ENCODE assay signal across 8 cellular contexts in genomic region chr9:37422289-37423104, GRCh38. TPM values are rescaled to one million over a fixed set of nuclear protein-coding genes. Genes with fewer than 3 reads are reported as not detected.
DNase-seq lines count a peak whose midpoint lies in the region; ATAC-seq and TF ChIP-seq lines count a peak whose summit lies in the region.

GRHPR (plus strand) TSS chr9:37422696; CDS start chr9:37422751, 55 bp downstream.

- H3K79me2 ChIP-seq in PC-9 (ENCODE audit: low read depth): peaks cover 16% of the 10 kb centered on the region

- intact Hi-C loops in PC-9 (cut with micrococcal nuclease; ENCODE audit: unreplicated experiment): loop anchor here (2.0 kb wide), 1 partner anchor 42 kb away; the partner anchor contains the start of gene ZBTB5

- H3K4me1 ChIP-seq in HUES64 (ENCODE audit: insufficient read depth, low read length) (peaks cover 17% of the 10 kb centered on the region), PC-9 (replicated peaks; ENCODE audit: insufficient read depth) (peaks cover 21% of the 10 kb centered on the region; the same call in 1 of the 2 replicates), esophagus (ENCODE audit: control insufficient read depth in 2 of 2, insufficient read depth in 2 of 2, low read length in 1 of 2) (peaks cover 17 to 24% of the 10 kb centered on the region in 2 donors), muscle layer of duodenum (ENCODE audit: control insufficient read depth in 1 of 2, insufficient read depth in 2 of 2, low read length in 2 of 2) (peaks cover 8 to 27% of the 10 kb centered on the region in 2 donors)

- TSS peak; percentile 65 for BruUV-seq in PC-9 (replicated peaks; lab: Mats Ljungman, UMichigan)

- DNase-seq in DMS 273 treated with DMSO at 0.1 percent for 48 hours (lab: John Stamatoyannopoulos, UW): peak; percentile 39
- peak; percentile 48 to 76 for DNase-seq in PC-9
- peak; percentile 91 for DNase-seq in activated T-cell treated with anti-CD3 and anti-CD28 coated beads, Interleukin-2, amount 50 U/mL, for 1 hour
- DNase-seq in stimulated activated CD8-positive, alpha-beta memory T cell treated with anti-CD3 and anti-CD28 coated beads, Interleukin-7, amount 100 ng/mL, for 48 hours (ENCODE audit: extremely low read depth in 1 of 2, low read depth in 1 of 2): peak; percentile 82 to 85

- POLR2A ChIA-PET in PC-9 (lab: Charles Lee; ENCODE audit: unreplicated experiment): interaction anchor here (0.5 kb wide), 1 partner anchor 40 kb away, joined by 7 read pairs; no protein-coding TSS in a partner anchor

- no peaks in the 10 kb centered on the region for H3F3A ChIP-seq in PC-9 (ENCODE audit: insufficient read depth, low read depth)

- peak within 1 kb of the TSS; percentile 70 for H3K27ac ChIP-seq in HUES64 (ENCODE audit: low read depth, low read length)
- H3K27ac ChIP-seq in PC-9: peak within 1 kb of the TSS; percentile 50
- H3K27ac ChIP-seq in esophagus (ENCODE audit: low read depth in 2 of 2, low read length in 1 of 2): peak within 1 kb of the TSS; percentile 82 to 91
- H3K27ac ChIP-seq in muscle layer of duodenum (ENCODE audit: low read length): peak within 1 kb of the TSS; percentile 79

- peak; percentile 93 for ATAC-seq in GM21515 (IDR thresholded peaks at IDR 0.05; ENCODE audit: unreplicated experiment)

- CTCF ChIA-PET in PC-9 (lab: Charles Lee): interaction anchor here (0.7 kb wide), 1 partner anchor 756 kb away, joined by 11 read pairs; no protein-coding TSS in a partner anchor

- no peaks in the 10 kb centered on the region for H3K27me3 ChIP-seq in HUES64 (ENCODE audit: insufficient read depth, low read length)
- no peaks in the 10 kb centered on the region for H3K27me3 ChIP-seq in PC-9 (ENCODE audit: insufficient read depth, low read depth)
- no peaks in the 10 kb centered on the region for H3K27me3 ChIP-seq in esophagus (ENCODE audit: control insufficient read depth in 1 of 2, insufficient read depth in 2 of 2, low read length in 2 of 2)
- H3K27me3 ChIP-seq in muscle layer of duodenum (ENCODE audit: low read depth, low read length): no peaks in the 10 kb centered on the region

- H3K36me3 ChIP-seq in HUES64 (ENCODE audit: insufficient read depth, low read length) (peaks cover 22% of the 10 kb centered on the region), PC-9 (ENCODE audit: low read depth) (no peaks in the 10 kb centered on the region), esophagus (ENCODE audit: control insufficient read depth in 2 of 2, insufficient read depth in 2 of 2, low read length in 1 of 2) (peaks cover 0 to 6% of the 10 kb centered on the region in 2 donors), muscle layer of duodenum (ENCODE audit: control insufficient read depth in 1 of 2, insufficient read depth in 2 of 2, low read length in 2 of 2) (peaks cover 12 to 14% of the 10 kb centered on the region in 2 donors)

- H4K20me1 ChIP-seq in PC-9 (ENCODE audit: insufficient read depth): no peaks in the 10 kb centered on the region

- H2AFZ ChIP-seq in PC-9: peak within 1 kb of the TSS; percentile 84

- H3K4me3 ChIP-seq in HUES64 (ENCODE audit: low read length): peak within 1 kb of the TSS; percentile 95
- peak within 1 kb of the TSS; percentile 63 for H3K4me3 ChIP-seq in PC-9
- peak within 1 kb of the TSS; percentile 69 to 70 for H3K4me3 ChIP-seq in esophagus (ENCODE audit: low read depth in 1 of 2, low read length in 2 of 2)
- peak within 1 kb of the TSS; percentile 73 to 74 for H3K4me3 ChIP-seq in muscle layer of duodenum (ENCODE audit: low read depth in 1 of 2, low read length in 2 of 2)

- no peak for TF ChIP-seq CTCF in PC-9 (conservative IDR thresholded peaks at IDR 0.05)

- H3K9me2 ChIP-seq in PC-9 (ENCODE audit: insufficient read depth): no peaks in the 10 kb centered on the region

- peak within 1 kb of the TSS; percentile 85 for H3K4me2 ChIP-seq in PC-9

- WGBS in HUES64: 1% methylated on average over 56 of the region's 56 CpGs
- 1% methylated on average over 56 of the region's 56 CpGs for WGBS in esophagus, 2 donors

- H3K9ac ChIP-seq in HUES64 (ENCODE audit: low read depth, low read length): peak within 1 kb of the TSS; percentile 88

- no peaks in the 10 kb centered on the region for H3K9me3 ChIP-seq in HUES64 (ENCODE audit: insufficient read depth, low read depth, low read length)
- no peaks in the 10 kb centered on the region for H3K9me3 ChIP-seq in PC-9 (ENCODE audit: insufficient read depth, low read depth)
- H3K9me3 ChIP-seq in esophagus (ENCODE audit: control insufficient read depth in 2 of 2, insufficient read depth in 1 of 2, low read depth in 1 of 2, low read length in 1 of 2): no peaks in the 10 kb centered on the region
- H3K9me3 ChIP-seq in muscle layer of duodenum (ENCODE audit: control insufficient read depth in 1 of 2, low read length in 2 of 2): no peaks in the 10 kb centered on the region

RNA-seq across cellular contexts. Expression of gene GRHPR, which starts in this region (rescaled TPM):
- polyA plus RNA-seq in HUES64 (2013, experiment 1 of 2): 69.1 TPM
- 80.8 TPM for polyA plus RNA-seq in HUES64 (2013, experiment 2 of 2)
- total RNA-seq in PC-9 (2021): 77.2 and 85.4 TPM in 2 replicates
- 10 to 100 TPM; 36.5 to 92.2 TPM for polyA plus RNA-seq in esophagus

Comparison
In these comparisons a context has a peak if more than half of its experiments do, and no peak if none do; other contexts are left out.
1. Peak in every context shown above with its lines: DNase-seq, ATAC-seq, H3K4me3 ChIP-seq and H3K27ac ChIP-seq.
2. DNase-seq: peak in every context shown above with its lines; median percentile 91 in activated T-cell treated with anti-CD3 and anti-CD28 coated beads, Interleukin-2, amount 50 U/mL, for 1 hour; 84 in stimulated activated CD8-positive, alpha-beta memory T cell treated with anti-CD3 and anti-CD28 coated beads, Interleukin-7, amount 100 ng/mL, for 48 hours; 62 in PC-9; 39 in DMS 273 treated with DMSO at 0.1 percent for 48 hours.